12 cellular contexts compared by ENCODE assay signal in the genomic region with DNA sequence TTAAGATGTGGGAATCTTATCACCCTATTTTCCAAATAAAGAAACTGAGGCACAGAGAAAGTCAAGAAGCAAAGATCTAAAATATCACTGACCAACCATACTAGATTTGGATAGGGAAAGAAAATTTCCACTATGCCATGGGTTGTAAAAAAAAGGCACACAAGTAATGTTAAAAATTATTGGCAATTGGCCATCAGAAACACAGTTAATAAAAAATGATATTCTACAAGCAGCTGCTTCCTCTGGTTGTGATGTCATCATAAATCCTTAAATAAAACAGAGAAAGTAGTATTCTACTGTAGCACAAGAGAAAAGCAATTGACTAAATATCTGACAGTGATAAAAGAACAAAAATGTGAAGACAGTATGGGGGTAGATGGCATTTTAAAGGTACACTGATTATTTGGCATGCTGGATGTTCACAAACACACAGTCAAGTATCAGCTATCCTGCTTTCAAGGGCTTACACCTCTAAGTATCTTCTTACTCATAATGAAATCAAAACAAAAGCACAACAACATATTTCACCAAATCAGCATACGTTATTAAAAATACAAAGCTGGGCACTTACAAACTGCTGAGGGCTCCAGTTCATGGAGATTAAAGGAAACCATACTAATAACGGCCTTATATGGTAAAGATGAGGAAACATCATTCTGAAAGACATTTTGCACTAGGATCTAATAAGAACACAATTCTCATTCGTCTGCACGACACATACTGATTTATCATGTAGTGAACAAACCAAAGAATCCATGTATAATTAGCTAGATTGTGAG. TPM values are rescaled to one million over a fixed set of nuclear protein-coding genes. Genes with fewer than 3 reads are reported as not detected.
DNase-seq lines count a peak whose midpoint lies in the region; ATAC-seq, FAIRE-seq and TF ChIP-seq lines count a peak whose summit lies in the region.
"Had no signal": no experiment of that assay in that cellular context is flagged by ENCODE, and none has a peak within 500 bp of the region (broad histone marks: within the 10 kb centered on the region; RNA-seq: fewer than 3 reads in every experiment).

No MANE protein-coding gene starts in this region.

- ATAC-seq in heart left ventricle (no peak), Right ventricle myocardium inferior (no peak), upper lobe of right lung (no peak)
- no peak for ATAC-seq in activated T-cell treated with anti-CD3 and anti-CD28 coated beads, Interleukin-2, amount 50 U/mL, for 72 hours (replicated peaks in 1 of 2)
- ATAC-seq: activated naive CD4-positive, alpha-beta T cell treated with anti-CD3 and anti-CD28 coated beads, Interleukin-2, amount 50 U/mL, for 72 hours had no signal

- H3K9ac ChIP-seq in muscle layer of colon (ENCODE audit: low read length) = peak overlapping the region; percentile 49

- DNase-seq in heart left ventricle (no peak), Right ventricle myocardium inferior (ENCODE audit: missing footprints) (no peak), breast epithelium (ENCODE audit: low spot score in 2 of 2) (no peak), upper lobe of right lung (no peak), NOMO-1 treated with dmso at 0.1 percent for 144 hours (lab: John Stamatoyannopoulos, UW; ENCODE audit: unreplicated experiment) (no peak), HTR-8/SVneo (ENCODE audit: insufficient read length, low spot score) (no peak)
- DNase-seq in activated T-cell treated with anti-CD3 and anti-CD28 coated beads, Interleukin-2, amount 50 U/mL, for 72 hours = no peak
- DNase-seq: NCI-H1436; stimulated activated CD4-positive, alpha-beta T cell treated with anti-CD3 and anti-CD28 coated beads, Interleukin-4, amount 100 ng/mL, for 1 hour had no signal

- H3K27me3 ChIP-seq in heart left ventricle (no peaks in the 10 kb centered on the region), breast epithelium (no peaks in the 10 kb centered on the region), muscle layer of colon (ENCODE audit: control insufficient read depth in 1 of 2, insufficient read depth in 2 of 2, low read length in 2 of 2) (no peaks in the 10 kb centered on the region), upper lobe of right lung (no peaks in the 10 kb centered on the region)

- H3K4me1 ChIP-seq in heart left ventricle = peaks cover 11 to 72% (median 55%) of the 10 kb centered on the region in 12 donors
- peaks cover 7 to 22% of the 10 kb centered on the region in 2 donors for H3K4me1 ChIP-seq in breast epithelium
- peaks cover 73% of the 10 kb centered on the region for H3K4me1 ChIP-seq in muscle layer of colon (ENCODE audit: insufficient read depth, low read length)
- peaks cover 54% of the 10 kb centered on the region for H3K4me1 ChIP-seq in upper lobe of right lung

- no peaks in the 10 kb centered on the region for H3K9me3 ChIP-seq in heart left ventricle
- no peaks in the 10 kb centered on the region for H3K9me3 ChIP-seq in breast epithelium
- no peaks in the 10 kb centered on the region for H3K9me3 ChIP-seq in muscle layer of colon (ENCODE audit: low read length)
- H3K9me3 ChIP-seq in upper lobe of right lung = no peaks in the 10 kb centered on the region

- TF ChIP-seq POLR2A in heart left ventricle (IDR thresholded peaks at IDR 0.05) (no peak), breast epithelium (IDR thresholded peaks at IDR 0.05) (no peak)

- 33 to 45% (median 38%) methylated on average over 4 of the region's 4 CpGs for WGBS in heart left ventricle, 4 donors

- no peaks in the 10 kb centered on the region for H3K9me3 Mint-ChIP-seq in activated T-cell treated with anti-CD3 and anti-CD28 coated beads, Interleukin-2, amount 50 U/mL, for 72 hours
- H3K9me3 Mint-ChIP-seq: activated naive CD4-positive, alpha-beta T cell treated with anti-CD3 and anti-CD28 coated beads, Interleukin-2, amount 50 U/mL, for 72 hours had no signal

- H3K27ac ChIP-seq in heart left ventricle (peak overlapping the region; percentile 26 to 95 (median 67)), breast epithelium (peak overlapping the region; percentile 41 to 97), muscle layer of colon (ENCODE audit: low read depth, low read length) (peak overlapping the region; percentile 80), upper lobe of right lung (peak overlapping the region; percentile 61)

- H3K36me3 Mint-ChIP-seq in activated T-cell treated with anti-CD3 and anti-CD28 coated beads, Interleukin-2, amount 50 U/mL, for 72 hours (ENCODE audit: insufficient read depth in 2 of 2) = peaks cover 0 to 1% of the 10 kb centered on the region in 2 donors
- H3K36me3 Mint-ChIP-seq: activated naive CD4-positive, alpha-beta T cell treated with anti-CD3 and anti-CD28 coated beads, Interleukin-2, amount 50 U/mL, for 72 hours had no signal

- TF ChIP-seq CTCF in heart left ventricle (IDR thresholded peaks at IDR 0.05) = no peak
- TF ChIP-seq CTCF in breast epithelium (IDR thresholded peaks at IDR 0.05) = no peak
- TF ChIP-seq CTCF in upper lobe of right lung (IDR thresholded peaks at IDR 0.05) = no peak

- FAIRE-seq in HTR-8/SVneo (lab: Jason Lieb, UNC) = no peak

- no peaks in the 10 kb centered on the region for H3K27me3 Mint-ChIP-seq in activated T-cell treated with anti-CD3 and anti-CD28 coated beads, Interleukin-2, amount 50 U/mL, for 72 hours (ENCODE audit: low read depth)

- no peak overlapping the region for H3K4me3 Mint-ChIP-seq in activated T-cell treated with anti-CD3 and anti-CD28 coated beads, Interleukin-2, amount 50 U/mL, for 72 hours

- H3K36me3 ChIP-seq in heart left ventricle (peaks cover 0 to 6% (median 0%) of the 10 kb centered on the region in 9 donors), breast epithelium (no peaks in the 10 kb centered on the region), muscle layer of colon (ENCODE audit: insufficient read depth, low read length) (no peaks in the 10 kb centered on the region), upper lobe of right lung (no peaks in the 10 kb centered on the region)

- intact Hi-C loops in heart left ventricle (cut with DNase I) (loop anchor here in 4 of 10 donors (5.0 kb wide), 3 partner anchors 47 to 117 kb away; partner anchors contain the start of gene CORO1C (in 1 of the 4)), Right ventricle myocardium inferior (cut with DNase I) (no loop called here), breast epithelium (cut with DNase I; ENCODE audit: low total_unique reads) (no loop called here), upper lobe of right lung (cut with DNase I) (no loop called here)

- H3K4me3 ChIP-seq in heart left ventricle (no peak overlapping the region), breast epithelium (no peak overlapping the region), muscle layer of colon (ENCODE audit: low read depth in 1 of 2, low read length in 2 of 2) (no peak overlapping the region), upper lobe of right lung (no peak overlapping the region)
- H3K4me3 ChIP-seq: lung had no signal

- H3K27ac Mint-ChIP-seq in activated T-cell treated with anti-CD3 and anti-CD28 coated beads, Interleukin-2, amount 50 U/mL, for 72 hours = no peak overlapping the region
- H3K27ac Mint-ChIP-seq: activated naive CD4-positive, alpha-beta T cell treated with anti-CD3 and anti-CD28 coated beads, Interleukin-2, amount 50 U/mL, for 72 hours had no signal

- H3K4me1 Mint-ChIP-seq in activated T-cell treated with anti-CD3 and anti-CD28 coated beads, Interleukin-2, amount 50 U/mL, for 72 hours (ENCODE audit: low read depth) = peaks cover 49% of the 10 kb centered on the region

RNA-seq across cellular contexts. Expression of gene CORO1C, which starts 45.7 kb away (rescaled TPM):
- total RNA-seq in heart left ventricle = 100 to 1,000 TPM in 1 of 9 donors, 10 to 100 TPM in 8; 48.3 to 119 (median 68.5) TPM
- polyA plus RNA-seq in heart left ventricle = 10 to 100 TPM; 18.3 to 55.2 TPM
- 76.4 TPM for total RNA-seq in Right ventricle myocardium inferior
- total RNA-seq in breast epithelium = 100 to 1,000 TPM; 121 to 155 (median 149) TPM
- 257 TPM for total RNA-seq in upper lobe of right lung
- 10 to 100 TPM; 35.6 to 38.3 TPM for total RNA-seq in activated T-cell treated with anti-CD3 and anti-CD28 coated beads, Interleukin-2, amount 50 U/mL, for 72 hours

RNA-seq across cellular contexts. Expression of gene SELPLG, which starts 52.0 kb away (rescaled TPM):
- total RNA-seq in heart left ventricle = 10 to 100 TPM in 2 of 9 donors, 1 to 10 TPM in 7; 1.1 to 26.7 (median 4.0) TPM
- 1 to 10 TPM; 1.0 to 4.5 TPM for polyA plus RNA-seq in heart left ventricle
- total RNA-seq in Right ventricle myocardium inferior = 4.9 TPM
- 10 to 100 TPM in 1 of 3 donors, 1 to 10 TPM in 2; 5.2 to 16.6 (median 6.7) TPM for total RNA-seq in breast epithelium
- total RNA-seq in upper lobe of right lung = 31.9 TPM
- total RNA-seq in activated T-cell treated with anti-CD3 and anti-CD28 coated beads, Interleukin-2, amount 50 U/mL, for 72 hours = 10 to 100 TPM; 49.6 to 55.4 TPM
